19 cellular contexts compared by ENCODE assay signal in the genomic region with DNA sequence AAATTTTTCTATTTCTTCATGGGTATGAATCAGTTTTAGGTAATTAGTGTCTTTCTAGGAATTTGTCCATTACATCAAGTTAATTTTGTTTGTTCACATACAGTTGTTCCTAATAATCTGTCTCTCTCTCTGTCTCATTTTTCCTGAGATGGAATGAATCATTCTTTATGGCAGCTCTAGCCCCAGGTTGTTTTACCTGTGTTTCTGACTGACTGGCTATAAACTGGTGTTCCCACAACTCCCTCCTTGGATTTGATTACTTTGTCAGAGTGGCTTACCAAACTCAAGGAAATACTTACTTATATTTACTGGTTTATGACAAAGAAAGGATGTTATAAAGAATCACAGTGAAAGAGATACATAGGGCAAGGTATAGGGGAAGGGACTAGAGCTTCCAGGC.
"Had no signal": no experiment of that assay in that cellular context is flagged by ENCODE, and none has a peak within 500 bp of the region (broad histone marks: within the 10 kb centered on the region; RNA-seq: fewer than 3 reads in every experiment).

No MANE protein-coding gene starts in this region.

- H3K9me3 ChIP-seq: adrenal gland, gastroesophageal sphincter, heart right ventricle, lower lobe of right lung, uterus had no signal

- H3K4me3 ChIP-seq: adrenal gland, cardiac muscle cell, gastroesophageal sphincter, heart right ventricle, lower lobe of right lung, uterus had no signal

- H3K4me3 Mint-ChIP-seq: immature natural killer cell, nephron had no signal

- H3K27ac ChIP-seq: adrenal gland, cardiac muscle cell, gastroesophageal sphincter, heart right ventricle, lower lobe of right lung, uterus had no signal

- H3K36me3 ChIP-seq: uterus had no signal

- DNase-seq: activated CD4-positive, CD25-positive, alpha-beta regulatory T cell treated with anti-CD3 and anti-CD28 coated beads, Interleukin-2, amount 50 U/mL, for 72 hours; activated CD8-positive, alpha-beta memory T cell treated with anti-CD3 and anti-CD28 coated beads for 24 hours; activated CD8-positive, alpha-beta memory T cell treated with anti-CD3 and anti-CD28 coated beads, Interleukin-2, amount 50 U/mL, for 48 hours; activated gamma-delta T cell; adrenal gland; heart right ventricle; immature natural killer cell; left cardiac atrium; lower lobe of right lung; nucleus accumbens; stimulated activated CD4-positive, alpha-beta T cell treated with anti-CD3 and anti-CD28 coated beads, Interleukin-1b, Interleukin-23, amount 100 ng/mL, for 48 hours; stimulated activated CD8-positive, alpha-beta memory T cell treated with anti-CD3 and anti-CD28 coated beads, Interleukin-4, amount 100 ng/mL, for 48 hours; stimulated activated naive CD4-positive, alpha-beta T cell; T1000; uterus had no signal

- H3K4me1 ChIP-seq: heart right ventricle, lower lobe of right lung, uterus had no signal

- H3K27ac Mint-ChIP-seq: activated naive CD4-positive, alpha-beta T cell treated with anti-CD3 and anti-CD28 coated beads, Interleukin-2, amount 50 U/mL, for 72 hours; immature natural killer cell; nephron had no signal

- H3K9me3 Mint-ChIP-seq: activated naive CD4-positive, alpha-beta T cell treated with anti-CD3 and anti-CD28 coated beads, Interleukin-2, amount 50 U/mL, for 72 hours had no signal

- H3K27me3 ChIP-seq: adrenal gland, cardiac muscle cell, gastroesophageal sphincter, heart right ventricle, uterus had no signal
